Comparison of ENCODE assay signal across 13 cellular contexts in the genomic region with DNA sequence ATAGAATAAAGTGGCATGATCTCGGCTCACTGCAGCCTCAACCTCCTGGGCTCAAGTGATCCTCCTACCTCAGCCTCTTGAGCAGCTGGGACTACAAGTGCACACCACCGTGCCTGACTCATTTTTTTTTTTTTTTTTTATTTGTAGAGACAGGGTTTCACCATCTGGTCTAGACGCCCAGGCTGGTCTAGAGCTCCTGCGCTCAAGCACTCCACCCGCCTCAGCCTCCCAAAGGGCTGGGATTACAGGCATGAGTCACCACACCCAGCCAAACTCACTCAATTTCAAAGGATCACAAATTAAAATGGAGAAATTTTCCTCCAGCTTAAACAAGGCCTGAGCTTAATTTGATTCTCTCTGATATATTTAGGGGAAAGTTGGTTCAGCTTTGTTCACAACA. TPM values are rescaled to one million over a fixed set of nuclear protein-coding genes. Genes with fewer than 3 reads are reported as not detected.
DNase-seq lines count a peak whose midpoint lies in the region; ATAC-seq, FAIRE-seq and TF ChIP-seq lines count a peak whose summit lies in the region.
"Had no signal": no experiment of that assay in that cellular context is flagged by ENCODE, and none has a peak within 500 bp of the region (broad histone marks: within the 10 kb centered on the region; RNA-seq: fewer than 3 reads in every experiment).

No MANE protein-coding gene starts in this region.

- H3K27ac ChIP-seq in gastroesophageal sphincter = no peak overlapping the region
- H3K27ac ChIP-seq: C4-2B, testis had no signal

- DNase-seq in activated naive CD4-positive, alpha-beta T cell treated with anti-CD3 and anti-CD28 coated beads, Interleukin-2, amount 50 U/mL, for 72 hours (ENCODE audit: low spot score in 2 of 2) = no peak
- DNase-seq in activated naive CD4-positive, alpha-beta T cell (lab: John Stamatoyannopoulos, UW) = no peak
- DNase-seq in SK-MEL-5 (ENCODE audit: low read depth, low spot score) = peak; percentile 6
- peak; percentile 23 for DNase-seq in urothelium cell line (ENCODE audit: low spot score)
- DNase-seq in RPMI8226 = no peak
- DNase-seq in stimulated activated CD4-positive, alpha-beta T cell treated with anti-CD3 and anti-CD28 coated beads, Interleukin-4, amount 100 ng/mL, for 4 hours = no peak
- DNase-seq: esophagus squamous epithelium, NCI-H1092 treated with DMSO at 0.1 percent for 48 hours, testis had no signal

- no peaks in the 10 kb centered on the region for H3K27me3 ChIP-seq in gastroesophageal sphincter
- H3K27me3 ChIP-seq: esophagus squamous epithelium, testis had no signal

- TF ChIP-seq CTCF in gastroesophageal sphincter (IDR thresholded peaks at IDR 0.05) = no peak

- ATAC-seq in activated naive CD4-positive, alpha-beta T cell treated with anti-CD3 and anti-CD28 coated beads, Interleukin-2, amount 50 U/mL, for 72 hours = peak; percentile 40 to 47
- peak; percentile 88 for ATAC-seq in gastroesophageal sphincter
- no peak for ATAC-seq in HG02981 (IDR thresholded peaks at IDR 0.05; ENCODE audit: unreplicated experiment)

- peaks cover 0 to 4% of the 10 kb centered on the region in 2 donors for H3K9me3 Mint-ChIP-seq in activated naive CD4-positive, alpha-beta T cell treated with anti-CD3 and anti-CD28 coated beads, Interleukin-2, amount 50 U/mL, for 72 hours

- H3K36me3 Mint-ChIP-seq in activated naive CD4-positive, alpha-beta T cell treated with anti-CD3 and anti-CD28 coated beads, Interleukin-2, amount 50 U/mL, for 72 hours = peaks cover 4 to 13% of the 10 kb centered on the region in 2 donors

- no peak for TF ChIP-seq EP300 in gastroesophageal sphincter (IDR thresholded peaks at IDR 0.05)

- H3K9me3 ChIP-seq in gastroesophageal sphincter = no peaks in the 10 kb centered on the region
- H3K9me3 ChIP-seq: esophagus squamous epithelium, testis had no signal

- FAIRE-seq in urothelium cell line (lab: Jason Lieb, UNC) = no peak

- H3K4me3 ChIP-seq in gastroesophageal sphincter = no peak overlapping the region
- H3K4me3 ChIP-seq: esophagus squamous epithelium, testis had no signal

- TF ChIP-seq POLR2A in gastroesophageal sphincter (IDR thresholded peaks at IDR 0.05) = no peak

- H3K36me3 ChIP-seq in gastroesophageal sphincter = peaks cover 0 to 84% of the 10 kb centered on the region in 2 donors

- H3K27ac Mint-ChIP-seq in activated naive CD4-positive, alpha-beta T cell treated with anti-CD3 and anti-CD28 coated beads, Interleukin-2, amount 50 U/mL, for 72 hours = peak overlapping the region in 1 of 2 donors; percentile 5
- H3K27ac Mint-ChIP-seq: progenitor cell of endocrine pancreas had no signal

- in situ Hi-C loops in SK-MEL-5 (cut with HindIII; ENCODE audit: low pct_unique_long_range_greater_than_20kb, low sequenced_read_pairs) = no loop called here

- 61 to 93% methylated on average over 3 to 5 of the region's 5 CpGs for WGBS in gastroesophageal sphincter (ENCODE audit: low coverage in 1 of 2), 2 donors

- no peaks in the 10 kb centered on the region for H3K4me1 ChIP-seq in gastroesophageal sphincter
- H3K4me1 ChIP-seq: testis had no signal

RNA-seq across cellular contexts. Expression of a gene that starts 27.3 kb away (rescaled TPM):
- 1 to 10 TPM; 1.9 to 9.4 TPM for total RNA-seq in activated naive CD4-positive, alpha-beta T cell treated with anti-CD3 and anti-CD28 coated beads, Interleukin-2, amount 50 U/mL, for 72 hours
- total RNA-seq in SK-MEL-5 (2014; rRNA removed; shearing (Covaris generic)) = 2.5 and 5.4 TPM in 2 replicates
- polyA plus RNA-seq in SK-MEL-5 (2015; cell fraction: cytosol; rRNA removed) = 2.4 and 3.7 TPM in 2 replicates
- 0.33 TPM in 1 of 2 replicates, not detected in the other for polyA plus RNA-seq in SK-MEL-5 (2015; cell fraction: nucleus; rRNA removed)
- 1 to 10 TPM; 2.1 to 4.6 (median 3.9) TPM for total RNA-seq in gastroesophageal sphincter

RNA-seq across cellular contexts. Expression of a gene that starts 30.6 kb away (rescaled TPM):
- 100 to 1,000 TPM; 111 to 129 TPM for total RNA-seq in activated naive CD4-positive, alpha-beta T cell treated with anti-CD3 and anti-CD28 coated beads, Interleukin-2, amount 50 U/mL, for 72 hours
- 276 and 279 TPM in 2 replicates for total RNA-seq in SK-MEL-5 (2014; rRNA removed; shearing (Covaris generic))
- 184 and 205 TPM in 2 replicates for polyA plus RNA-seq in SK-MEL-5 (2015; cell fraction: cytosol; rRNA removed)
- 27.3 and 27.4 TPM in 2 replicates for polyA plus RNA-seq in SK-MEL-5 (2015; cell fraction: nucleus; rRNA removed)
- 100 to 1,000 TPM in 2 of 4 donors, 10 to 100 TPM in 2; 63.3 to 139 (median 99.4) TPM for total RNA-seq in gastroesophageal sphincter

RNA-seq across cellular contexts. Expression of a gene that starts 31.2 kb away (rescaled TPM):
- 10 to 100 TPM in 1 of 2 donors, 1 to 10 TPM in 1; 6.9 to 17.5 TPM for total RNA-seq in activated naive CD4-positive, alpha-beta T cell treated with anti-CD3 and anti-CD28 coated beads, Interleukin-2, amount 50 U/mL, for 72 hours
- total RNA-seq in SK-MEL-5 (2014; rRNA removed; shearing (Covaris generic)) = 31.5 and 32.0 TPM in 2 replicates
- 21.2 and 23.1 TPM in 2 replicates for polyA plus RNA-seq in SK-MEL-5 (2015; cell fraction: cytosol; rRNA removed)
- 116 and 133 TPM in 2 replicates for polyA plus RNA-seq in SK-MEL-5 (2015; cell fraction: nucleus; rRNA removed)
- total RNA-seq in gastroesophageal sphincter = 10 to 100 TPM; 12.6 to 43.3 (median 20.2) TPM

Comparison
In these comparisons a context has a peak if more than half of its experiments do, and no peak if none do; other contexts are left out.
1. DNase-seq: peak in SK-MEL-5 (single experiment) and urothelium cell line (single experiment); none in activated naive CD4-positive, alpha-beta T cell treated with anti-CD3 and anti-CD28 coated beads, Interleukin-2, amount 50 U/mL, for 72 hours (0 of 2), activated naive CD4-positive, alpha-beta T cell (0 of 4), RPMI8226 (single experiment) and stimulated activated CD4-positive, alpha-beta T cell treated with anti-CD3 and anti-CD28 coated beads, Interleukin-4, amount 100 ng/mL, for 4 hours (0 of 2).